In the genomic region with DNA sequence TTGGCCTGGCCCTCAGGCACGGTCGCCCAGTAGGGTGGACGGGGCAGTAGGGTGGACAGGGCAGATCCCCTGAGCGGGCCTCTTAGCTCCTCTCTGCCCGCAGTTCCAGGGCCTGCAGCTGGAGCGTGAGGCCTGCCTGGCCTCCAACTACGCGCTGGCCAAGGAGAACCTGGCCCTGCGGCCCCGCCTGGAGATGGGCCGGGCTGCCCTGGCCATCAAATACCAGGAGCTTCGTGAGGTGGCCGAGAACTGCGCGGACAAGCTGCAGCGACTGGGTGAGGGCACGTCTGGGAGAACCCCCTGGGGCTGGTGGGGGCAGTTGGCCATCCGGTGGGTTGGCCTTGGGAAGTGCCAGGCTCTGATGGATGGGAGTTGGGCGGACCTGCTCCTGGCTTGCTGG, we compare ENCODE assay signal across 14 cellular contexts. TPM values are rescaled to one million over a fixed set of nuclear protein-coding genes. Genes with fewer than 3 reads are reported as not detected.
DNase-seq lines count a peak whose midpoint lies in the region; ATAC-seq and TF ChIP-seq lines count a peak whose summit lies in the region.
"Had no signal": no experiment of that assay in that cellular context is flagged by ENCODE, and none has a peak within 500 bp of the region (broad histone marks: within the 10 kb centered on the region; RNA-seq: fewer than 3 reads in every experiment).

No MANE protein-coding gene starts in this region.

- TF ChIP-seq RAD21 in HCT116 (IDR thresholded peaks at IDR 0.05; ENCODE audit: low read depth) = no peak

- TF ChIP-seq CTCF in HCT116 (IDR thresholded peaks at IDR 0.05 in 2 of 3, conservative IDR thresholded peaks at IDR 0.05 in 1 of 3; ENCODE audit: borderline replicate concordance in 1 of 3, insufficient read depth in 1 of 3, low read depth in 2 of 3, low read length in 2 of 3) (no peak), parathyroid adenoma (IDR thresholded peaks at IDR 0.05) (no peak), lower lobe of right lung (IDR thresholded peaks at IDR 0.05) (no peak)

- DNase-seq in HCT116 (ENCODE audit: low read depth, low spot score) = no peak
- no peak for DNase-seq in NCI-H345 treated with DMSO at 0.1 percent for 48 hours (lab: John Stamatoyannopoulos, UW; ENCODE audit: unreplicated experiment)
- DNase-seq in lower lobe of right lung = no peak
- DNase-seq: activated CD4-positive, alpha-beta T cell treated with anti-CD3 and anti-CD28 coated beads for 36 hours; activated T-cell treated with anti-CD3 and anti-CD28 coated beads, Interleukin-2, amount 50 U/mL, for 1 hour; NCI-H2029; stimulated activated CD4-positive, alpha-beta T cell treated with anti-CD3 and anti-CD28 coated beads, Interleukin-2, amount 100 ng/mL, for 48 hours had no signal

- no peaks in the 10 kb centered on the region; a peak in 1 of 4 replicates for H3K9me3 ChIP-seq in HCT116 (ENCODE audit: control insufficient read depth in 1 of 2, insufficient read depth in 1 of 2, low read depth in 1 of 2, low read length in 2 of 2)
- no peaks in the 10 kb centered on the region for H3K9me3 ChIP-seq in ectodermal cell (ENCODE audit: control insufficient read depth, low read length)
- H3K9me3 ChIP-seq in parathyroid adenoma (ENCODE audit: control insufficient read depth, low read length) = no peaks in the 10 kb centered on the region
- no peaks in the 10 kb centered on the region for H3K9me3 ChIP-seq in lower lobe of right lung
- H3K9me3 ChIP-seq: right atrium auricular region had no signal

- intact Hi-C loops in HCT116 (cut with micrococcal nuclease) (loop anchor here (2.0 to 10.0 kb wide), 2 partner anchors 45 to 55 kb away; a partner anchor contains a TSS), lower lobe of right lung (cut with DNase I) (no loop called here)

- H3K27me3 ChIP-seq in HCT116 (ENCODE audit: insufficient read depth, low read length) (no peaks in the 10 kb centered on the region), ectodermal cell (ENCODE audit: control insufficient read depth, insufficient read depth, low read length, poor library complexity, severe bottlenecking) (no peaks in the 10 kb centered on the region), parathyroid adenoma (ENCODE audit: control insufficient read depth, insufficient read depth, low read length) (no peaks in the 10 kb centered on the region), lower lobe of right lung (ENCODE audit: low read depth) (no peaks in the 10 kb centered on the region)
- H3K27me3 ChIP-seq: right atrium auricular region had no signal

- H3K36me3 ChIP-seq in HCT116 (ENCODE audit: control insufficient read depth in 1 of 2, insufficient read depth in 2 of 2, low read length in 2 of 2) (peaks cover 0 to 5% of the 10 kb centered on the region in 2 experiments; a peak in 1 of 4 replicates), ectodermal cell (ENCODE audit: control insufficient read depth, insufficient read depth, low read length) (no peaks in the 10 kb centered on the region), parathyroid adenoma (ENCODE audit: control insufficient read depth, insufficient read depth, low read length) (no peaks in the 10 kb centered on the region), lower lobe of right lung (no peaks in the 10 kb centered on the region)
- H3K36me3 ChIP-seq: right atrium auricular region had no signal

- no peak for TF ChIP-seq POLR2A in HCT116 (IDR thresholded peaks at IDR 0.05; ENCODE audit: borderline replicate concordance, extremely low read depth, insufficient read depth, insufficient read length)

- H3K27ac ChIP-seq in HCT116 (ENCODE audit: low read depth, low read length) (no peak overlapping the region), ectodermal cell (ENCODE audit: insufficient read depth, low read depth, low read length, poor library complexity, severe bottlenecking) (no peak overlapping the region), parathyroid adenoma (peak overlapping the region; percentile 26), lower lobe of right lung (no peak overlapping the region)
- H3K27ac ChIP-seq: right atrium auricular region had no signal

- ATAC-seq in HCT116 (no peak), HG03139 (IDR thresholded peaks at IDR 0.05; ENCODE audit: unreplicated experiment) (no peak), lower lobe of right lung (no peak)
- ATAC-seq: activated CD4-positive, alpha-beta T cell treated with anti-CD3 and anti-CD28 coated beads for 36 hours had no signal

- no peaks in the 10 kb centered on the region for H3K9me2 ChIP-seq in HCT116 (ENCODE audit: insufficient read depth)

- H4K20me1 ChIP-seq in HCT116 (ENCODE audit: insufficient read depth) = no peaks in the 10 kb centered on the region

- H3K79me2 ChIP-seq in HCT116 (ENCODE audit: insufficient read depth, low read length) (no peaks in the 10 kb centered on the region), parathyroid adenoma (peaks cover 4% of the 10 kb centered on the region)

- CTCF ChIA-PET in HCT116 (lab: Charles Lee) = interaction anchor here (1.4 to 2.2 kb wide), 3 partner anchors 40 to 63 kb away, joined by 3 to 8 read pairs (median 3); no protein-coding TSS in a partner anchor

- H3K4me3 ChIP-seq in HCT116 (replicated peaks in 1 of 2; ENCODE audit: low read depth in 1 of 2, low read length in 2 of 2) = no peak overlapping the region
- peak overlapping the region; percentile 47 for H3K4me3 ChIP-seq in ectodermal cell (ENCODE audit: insufficient read depth, low read depth, low read length)
- H3K4me3 ChIP-seq in parathyroid adenoma (ENCODE audit: low read depth, low read length) = no peak overlapping the region
- H3K4me3 ChIP-seq in lower lobe of right lung = no peak overlapping the region

- H2AFZ ChIP-seq in HCT116 (ENCODE audit: low read depth, low read length, poor library complexity, severe bottlenecking) = no peak overlapping the region
- peak overlapping the region; percentile 83 for H2AFZ ChIP-seq in parathyroid adenoma

- WGBS in ectodermal cell, 2 experiments = 78% methylated on average over 19 of the region's 19 CpGs

- no peak overlapping the region for H3K9ac ChIP-seq in HCT116 (ENCODE audit: low read length)
- H3K9ac ChIP-seq in parathyroid adenoma = no peak overlapping the region

- RAD21 ChIA-PET in HCT116 (lab: Charles Lee; ENCODE audit: low non-redundant PET in 1 of 2, low total read pairs in 2 of 2, uncharacterized antibody in 2 of 2, unreplicated experiment in 2 of 2) = interaction anchor here in 1 of 2 experiments (1.1 kb wide), 1 partner anchor 62 kb away, joined by 5 read pairs; no protein-coding TSS in a partner anchor

- POLR2A ChIA-PET in HCT116 (lab: Charles Lee) = interaction anchor here (0.9 to 1.4 kb wide), 3 partner anchors 8 to 45 kb away, joined by 3 to 4 read pairs (median 3); a partner anchor contains a TSS

- BruUV-seq in HCT116 (replicated peaks; lab: Mats Ljungman, UMichigan) = no TSS peak

- H3K4me1 ChIP-seq in HCT116 (ENCODE audit: control insufficient read depth in 1 of 2, insufficient read depth in 2 of 2, low read length in 2 of 2) = peaks cover 27 to 38% of the 10 kb centered on the region in 2 experiments
- H3K4me1 ChIP-seq in ectodermal cell (ENCODE audit: control insufficient read depth, insufficient read depth, low read length) = peaks cover 11% of the 10 kb centered on the region
- peaks cover 7% of the 10 kb centered on the region for H3K4me1 ChIP-seq in parathyroid adenoma
- peaks cover 8% of the 10 kb centered on the region for H3K4me1 ChIP-seq in lower lobe of right lung

- peak overlapping the region; percentile 95; the same call in 1 of the 2 replicates for H3K4me2 ChIP-seq in HCT116 (ENCODE audit: low read length)
- no peak overlapping the region for H3K4me2 ChIP-seq in parathyroid adenoma (ENCODE audit: low read length)

TF ChIP-seq in HCT116, 20 proteins besides CTCF, POLR2A, EP300 and RAD21 (continues in another document):
- TF ChIP-seq ZNF274 (IDR thresholded peaks at IDR 0.05; ENCODE audit: low read depth, low read length) = no peak

RNA-seq across cellular contexts. Expression of a gene that starts 1.7 kb away (rescaled TPM):
- total RNA-seq in HCT116 (2021; ENCODE audit: unreplicated experiment) = 9.5 TPM
- polyA plus RNA-seq in HCT116 (2012) = 8.2 and 9.2 TPM in 2 replicates
- polyA plus RNA-seq in ectodermal cell (2013, experiment 1 of 4) = 8.1 TPM
- polyA plus RNA-seq in ectodermal cell (2013, experiment 2 of 4) = 8.6 TPM
- polyA plus RNA-seq in ectodermal cell (2013, experiment 3 of 4) = 11.6 TPM
- 13.6 TPM for polyA plus RNA-seq in ectodermal cell (2013, experiment 4 of 4)
- total RNA-seq in lower lobe of right lung = 1.3 TPM
- total RNA-seq: T-helper 2 cell treated with Interferon-gamma antibody and Interleukin-4, amounts not matched to agents 100 ng/mL and 5 ng/mL, for 36 hours had no signal
- polyA plus RNA-seq: CD14-positive monocyte had no signal

RNA-seq across cellular contexts. Expression of a gene that starts 13.9 kb away (rescaled TPM):
- 8.5 TPM for total RNA-seq in HCT116 (2021; ENCODE audit: unreplicated experiment)
- polyA plus RNA-seq in HCT116 (2012) = 3.4 and 5.1 TPM in 2 replicates
- polyA plus RNA-seq in ectodermal cell (2013, experiment 1 of 4) = 7.3 TPM
- 8.4 TPM for polyA plus RNA-seq in ectodermal cell (2013, experiment 2 of 4)
- polyA plus RNA-seq in ectodermal cell (2013, experiment 3 of 4) = 5.1 TPM
- polyA plus RNA-seq in ectodermal cell (2013, experiment 4 of 4) = 5.4 TPM
- 10.5 TPM for total RNA-seq in lower lobe of right lung

RNA-seq across cellular contexts. Expression of a gene that starts 14.1 kb away (rescaled TPM):
- 168 TPM for total RNA-seq in HCT116 (2021; ENCODE audit: unreplicated experiment)
- 148 and 164 TPM in 2 replicates for polyA plus RNA-seq in HCT116 (2012)
- 50.3 TPM for polyA plus RNA-seq in ectodermal cell (2013, experiment 1 of 4)
- 45.1 TPM for polyA plus RNA-seq in ectodermal cell (2013, experiment 2 of 4)
- polyA plus RNA-seq in ectodermal cell (2013, experiment 3 of 4) = 43.5 TPM
- polyA plus RNA-seq in ectodermal cell (2013, experiment 4 of 4) = 52.3 TPM
- total RNA-seq in lower lobe of right lung = 42.4 TPM

RNA-seq across cellular contexts. Expression of a gene that starts 45.0 kb away (rescaled TPM):
- 79.4 TPM for total RNA-seq in HCT116 (2021; ENCODE audit: unreplicated experiment)
- 57.5 and 60.6 TPM in 2 replicates for polyA plus RNA-seq in HCT116 (2012)
- 1.3 TPM for polyA plus RNA-seq in ectodermal cell (2013, experiment 1 of 4)
- 2.0 TPM for polyA plus RNA-seq in ectodermal cell (2013, experiment 2 of 4)
- 1.8 TPM for polyA plus RNA-seq in ectodermal cell (2013, experiment 3 of 4)
- 1.5 TPM for polyA plus RNA-seq in ectodermal cell (2013, experiment 4 of 4)
- 10.7 TPM for total RNA-seq in lower lobe of right lung
- total RNA-seq: activated CD4-positive, alpha-beta T cell treated with anti-CD3 and anti-CD28 coated beads for 36 hours; MCF 10A; T-helper 2 cell treated with Interferon-gamma antibody and Interleukin-4, amounts not matched to agents 100 ng/mL and 5 ng/mL, for 36 hours had no signal

RNA-seq across cellular contexts. Expression of a gene that starts 50.2 kb away (rescaled TPM):
- total RNA-seq in HCT116 (2021; ENCODE audit: unreplicated experiment) (39.4 TPM), lower lobe of right lung (6.6 TPM)
- polyA plus RNA-seq in HCT116 (2012) = 41.2 and 46.8 TPM in 2 replicates
- 19.0 TPM for polyA plus RNA-seq in ectodermal cell (2013, experiment 1 of 4)
- polyA plus RNA-seq in ectodermal cell (2013, experiment 2 of 4) = 12.6 TPM
- 15.5 TPM for polyA plus RNA-seq in ectodermal cell (2013, experiment 3 of 4)
- 17.8 TPM for polyA plus RNA-seq in ectodermal cell (2013, experiment 4 of 4)
